ENCODE assay signal across 1 cellular context in genomic region chr6:3825331-3825831, GRCh38.
A peak's percentile ranks its signal among the peaks of the same experiment; 100 is the strongest.
TF ChIP-seq lines count a peak whose summit lies in the region.

No MANE protein-coding gene starts in this region.

TF ChIP-seq in K562, 482 proteins besides CTCF, POLR2A, EP300 and RAD21 (continued from another document):
- TF ChIP-seq HCFC1 (IDR thresholded peaks at IDR 0.05; ENCODE audit: low read depth, low read length), result no peak
- TF ChIP-seq STAG1 (CRISPR knock-in tag; IDR thresholded peaks at IDR 0.05; ENCODE audit: borderline replicate concordance), result no peak
- no peak for TF ChIP-seq PPARD (CRISPR knock-in tag; IDR thresholded peaks at IDR 0.05)
- TF ChIP-seq LEF1 (IDR thresholded peaks at IDR 0.05), result no peak
- TF ChIP-seq CREM (IDR thresholded peaks at IDR 0.05; ENCODE audit: low read depth), result peak; percentile 38; the same call in 1 of the 2 replicates
- TF ChIP-seq YY1 (IDR thresholded peaks at IDR 0.05; ENCODE audit: borderline replicate concordance in 1 of 3, control insufficient read depth in 1 of 3, extremely low read depth in 1 of 3, insufficient read depth in 3 of 3, insufficient read length in 1 of 3, insufficient replicate concordance in 2 of 3, low read depth in 1 of 3, low read length in 2 of 3), result no peak
- no peak for TF ChIP-seq NELFE (IDR thresholded peaks at IDR 0.05; ENCODE audit: insufficient read depth, insufficient read length)
- peak; percentile 75 for TF ChIP-seq CTCFL (IDR thresholded peaks at IDR 0.05; ENCODE audit: borderline replicate concordance, insufficient read depth, low read depth, low read length, poor library complexity, severe bottlenecking)
- TF ChIP-seq REST (CRISPR knock-in tag; IDR thresholded peaks at IDR 0.05; ENCODE audit: low read depth), result no peak
- no peak for TF ChIP-seq ATF3 (IDR thresholded peaks at IDR 0.05)
- no peak for TF ChIP-seq ATF3 (CRISPR knock-in tag; conservative IDR thresholded peaks at IDR 0.05)
TF ChIP-seq in K562: peak in this region for 4.
